16 cellular contexts compared by ENCODE assay signal in the genomic region with DNA sequence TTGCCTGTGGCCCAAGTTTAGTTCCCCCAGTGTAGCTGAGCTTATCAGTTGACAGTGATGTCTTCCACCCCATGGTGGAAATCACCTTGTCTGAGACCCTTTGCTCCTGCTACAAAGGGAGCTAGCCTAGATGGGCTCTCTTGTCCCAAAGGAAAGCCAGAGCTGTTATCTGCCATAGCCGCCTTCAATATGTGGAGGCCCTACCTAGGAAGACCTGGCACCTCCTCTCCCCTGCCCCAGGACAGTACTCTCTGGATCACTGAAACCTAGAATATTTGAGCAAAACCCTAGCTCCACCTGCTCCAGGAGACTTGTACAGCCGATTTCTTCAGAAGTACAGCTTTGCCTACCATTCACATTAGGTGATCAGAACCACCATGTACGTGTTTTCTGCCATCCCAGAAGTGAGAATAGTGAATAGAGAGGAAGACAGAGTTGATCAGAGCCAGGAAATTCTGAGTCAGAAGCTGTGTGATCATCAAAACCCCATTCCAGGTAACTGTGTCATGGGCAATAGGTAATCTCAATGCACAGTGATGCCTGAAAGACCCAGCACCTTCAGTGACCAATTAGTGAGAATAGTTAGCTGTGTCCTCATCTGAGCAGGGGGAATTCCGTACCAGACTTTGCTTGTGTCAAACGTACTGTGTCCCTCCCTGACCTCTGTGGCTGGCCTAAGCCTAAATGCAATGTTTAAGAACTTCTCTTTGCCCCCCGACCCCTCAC.
DNase-seq lines count a peak whose midpoint lies in the region; ATAC-seq, FAIRE-seq and TF ChIP-seq lines count a peak whose summit lies in the region.
"Had no signal": no experiment of that assay in that cellular context is flagged by ENCODE, and none has a peak within 500 bp of the region (broad histone marks: within the 10 kb centered on the region; RNA-seq: fewer than 3 reads in every experiment).

No MANE protein-coding gene starts in this region.

- H4K5ac ChIP-seq in mesendoderm (ENCODE audit: low read length): no peak overlapping the region

- H3K56ac ChIP-seq in mesendoderm (ENCODE audit: low read length): no peak overlapping the region

- H3K9ac ChIP-seq in mammary epithelial cell (ENCODE audit: insufficient read depth, low read length) (no peak overlapping the region), mesendoderm (ENCODE audit: low read length) (no peak overlapping the region)

- H2AFZ ChIP-seq in mammary epithelial cell (ENCODE audit: low read depth, low read length): no peak overlapping the region

- no peaks in the 10 kb centered on the region for H3K27me3 ChIP-seq in mammary epithelial cell (ENCODE audit: insufficient read depth, low read length)
- no peaks in the 10 kb centered on the region for H3K27me3 ChIP-seq in mesendoderm (ENCODE audit: insufficient read depth, low read length, poor library complexity)
- H3K27me3 ChIP-seq in CD4-positive, alpha-beta memory T cell (ENCODE audit: insufficient read depth, low read length): no peaks in the 10 kb centered on the region
- H3K27me3 ChIP-seq: dorsolateral prefrontal cortex had no signal

- peak overlapping the region; percentile 21 for H3K27ac ChIP-seq in mammary epithelial cell (ENCODE audit: insufficient read depth, low read depth, low read length)
- H3K27ac ChIP-seq in mesendoderm (ENCODE audit: low read depth, low read length): no peak overlapping the region
- no peak overlapping the region for H3K27ac ChIP-seq in CD4-positive, alpha-beta memory T cell (ENCODE audit: low read depth, low read length)

- no peaks in the 10 kb centered on the region for H3K9me3 Mint-ChIP-seq in CD4-positive, alpha-beta memory T cell
- H3K9me3 Mint-ChIP-seq: IgD-negative memory B cell, type B pancreatic cell, WTC11 had no signal

- no peak for FAIRE-seq in RCC 7860 (lab: Jason Lieb, UNC)

- H4K20me1 ChIP-seq in mammary epithelial cell (ENCODE audit: insufficient read depth, low read length): no peaks in the 10 kb centered on the region

- H3K9me3 ChIP-seq in mammary epithelial cell (replicated peaks; ENCODE audit: insufficient read depth, low read length): no peaks in the 10 kb centered on the region
- H3K9me3 ChIP-seq in CD4-positive, alpha-beta memory T cell (ENCODE audit: control insufficient read depth in 1 of 2, low read length in 2 of 2): no peaks in the 10 kb centered on the region
- H3K9me3 ChIP-seq: Caco-2 had no signal

- H3K18ac ChIP-seq in mesendoderm (ENCODE audit: low read length): no peak overlapping the region

- BruUV-seq in mammary epithelial cell (replicated peaks; lab: Mats Ljungman, UMichigan): TSS peak; percentile 71

- no peak for TF ChIP-seq POLR2A in GM18505 (IDR thresholded peaks at IDR 0.05; ENCODE audit: borderline replicate concordance, extremely low read depth, insufficient read depth, insufficient read length)

- in situ Hi-C loops in mammary epithelial cell (cut with MboI; ENCODE audit: low sequenced_read_pairs in 2 of 2): no loop called here

- peaks cover 31 to 35% of the 10 kb centered on the region in 2 donors for H3K36me3 Mint-ChIP-seq in CD4-positive, alpha-beta memory T cell
- H3K36me3 Mint-ChIP-seq: WTC11 had no signal

- TF ChIP-seq CTCF in mammary epithelial cell (conservative IDR thresholded peaks at IDR 0.05 in 1 of 2, IDR thresholded peaks at IDR 0.05 in 1 of 2; ENCODE audit: extremely low read depth in 1 of 2, insufficient read depth in 1 of 2, low read depth in 1 of 2, low read length in 2 of 2): no peak

- H4K8ac ChIP-seq in mesendoderm (ENCODE audit: low read depth, low read length): no peak overlapping the region

- H2BK5ac ChIP-seq in mesendoderm (ENCODE audit: low read length): no peak overlapping the region

- peaks cover 23% of the 10 kb centered on the region for H3K4me1 ChIP-seq in mammary epithelial cell (ENCODE audit: insufficient read depth, low read length)
- no peaks in the 10 kb centered on the region for H3K4me1 ChIP-seq in mesendoderm (ENCODE audit: control insufficient read depth, low read depth, low read length)
- H3K4me1 ChIP-seq in CD4-positive, alpha-beta memory T cell (ENCODE audit: insufficient read depth, low read length): peaks cover 8% of the 10 kb centered on the region

- DNase-seq in activated CD8-positive, alpha-beta memory T cell treated with anti-CD3 and anti-CD28 coated beads for 24 hours: peak; percentile 63
- DNase-seq in activated CD8-positive, alpha-beta memory T cell treated with anti-CD3 and anti-CD28 coated beads, Interleukin-2, amount 50 U/mL, for 4 hours: no peak
- peak; percentile 80 for DNase-seq in RCC 7860 (ENCODE audit: low spot score)
- peak; percentile 88 for DNase-seq in mammary epithelial cell
- peak in 2 of 3 donors; percentile 10 to 20 for DNase-seq in stimulated activated CD4-positive, alpha-beta T cell treated with anti-CD3 and anti-CD28 coated beads, TNF-alpha, amount 100 ng/mL, for 48 hours (ENCODE audit: low read depth in 3 of 3)
- no peak for DNase-seq in mesendoderm
- no peak for DNase-seq in CD4-positive, alpha-beta memory T cell
- DNase-seq: Caco-2, dorsolateral prefrontal cortex, NCI-H1105, NCI-H2227 treated with DMSO at 0.1 percent for 48 hours had no signal

- dilution Hi-C loops in mammary epithelial cell (cut with HindIII; ENCODE audit: low sequenced_read_pairs): no loop called here

- H3K4me2 ChIP-seq in mammary epithelial cell (ENCODE audit: insufficient read depth, low read depth, low read length) (no peak overlapping the region), mesendoderm (ENCODE audit: low read length) (no peak overlapping the region)

- H3K27ac Mint-ChIP-seq in CD4-positive, alpha-beta memory T cell: no peak overlapping the region
- H3K27ac Mint-ChIP-seq: IgD-negative memory B cell, type B pancreatic cell, WTC11 had no signal

- H3K27me3 Mint-ChIP-seq in CD4-positive, alpha-beta memory T cell: no peaks in the 10 kb centered on the region
- H3K27me3 Mint-ChIP-seq: IgD-negative memory B cell, type B pancreatic cell had no signal

- no peak overlapping the region for H3K4me3 ChIP-seq in mammary epithelial cell (replicated peaks in 1 of 3; ENCODE audit: insufficient read depth in 1 of 3, low read depth in 2 of 3, low read length in 3 of 3)
- H3K4me3 ChIP-seq in mesendoderm (ENCODE audit: low read length): no peak overlapping the region
- H3K4me3 ChIP-seq in CD4-positive, alpha-beta memory T cell (ENCODE audit: low read length in 2 of 2): no peak overlapping the region
- H3K4me3 ChIP-seq: dorsolateral prefrontal cortex had no signal

- ATAC-seq in GM18505 (IDR thresholded peaks at IDR 0.05; ENCODE audit: unreplicated experiment): no peak
- ATAC-seq: SK-N-SH treated with all-trans-retinoic acid at 6 μM for 48 hours, WTC11 had no signal

- H3K79me2 ChIP-seq in mammary epithelial cell (ENCODE audit: insufficient read depth, low read length): no peaks in the 10 kb centered on the region
- H3K79me2 ChIP-seq in mesendoderm (ENCODE audit: control insufficient read depth, insufficient read depth, low read length): no peaks in the 10 kb centered on the region

- no peak overlapping the region for H3K23ac ChIP-seq in mesendoderm (ENCODE audit: low read length)

- H3K4ac ChIP-seq in mesendoderm (ENCODE audit: low read depth, low read length): no peak overlapping the region

- no peak overlapping the region for H2AK5ac ChIP-seq in mesendoderm (ENCODE audit: low read length)

- H2BK120ac ChIP-seq in mesendoderm (ENCODE audit: low read depth, low read length): no peak overlapping the region

- intact Hi-C loops in mammary epithelial cell (cut with micrococcal nuclease): no loop called here
- intact Hi-C loops in CD4-positive, alpha-beta memory T cell (cut with micrococcal nuclease): no loop called here

- CTCF ChIA-PET in mammary epithelial cell (lab: Charles Lee; ENCODE audit: low non-redundant PET): no interaction called here
- CTCF ChIA-PET in CD4-positive, alpha-beta memory T cell (lab: Charles Lee; ENCODE audit: partially characterized antibody): interaction anchor here (0.8 to 1.3 kb wide), 2 partner anchors 10 to 86 kb away, joined by 3 read pairs; no protein-coding TSS in a partner anchor

- 86% methylated on average over 4 of the region's 6 CpGs for WGBS in mammary epithelial cell (ENCODE audit: low coverage, missing lambda C conversion rate)
- WGBS in mesendoderm (ENCODE audit: extremely low coverage, insufficient coverage, low lambda C conversion rate): no CpG with 5 or more reads among the region's 6 CpGs

- H3K79me1 ChIP-seq in mesendoderm (ENCODE audit: low read length): no peaks in the 10 kb centered on the region

- POLR2A ChIA-PET in CD4-positive, alpha-beta memory T cell (lab: Charles Lee; ENCODE audit: partially characterized antibody): no interaction called here

- peaks cover 11 to 27% (median 15%) of the 10 kb centered on the region in 4 donors for H3K4me1 Mint-ChIP-seq in CD4-positive, alpha-beta memory T cell
- H3K4me1 Mint-ChIP-seq: IgD-negative memory B cell had no signal

- H2BK15ac ChIP-seq in mesendoderm (replicated peaks; ENCODE audit: low read depth): no peak overlapping the region

- no peak overlapping the region for H3K4me3 Mint-ChIP-seq in CD4-positive, alpha-beta memory T cell
- H3K4me3 Mint-ChIP-seq: IgD-negative memory B cell, type B pancreatic cell, WTC11 had no signal

- no peaks in the 10 kb centered on the region for H3K36me3 ChIP-seq in mammary epithelial cell (ENCODE audit: insufficient read depth, low read length)
- no peaks in the 10 kb centered on the region for H3K36me3 ChIP-seq in mesendoderm (ENCODE audit: control insufficient read depth, insufficient read depth, low read length)
- H3K36me3 ChIP-seq in CD4-positive, alpha-beta memory T cell (ENCODE audit: insufficient read depth, low read length): peaks cover 11% of the 10 kb centered on the region

Comparison
In these comparisons a context has a peak if more than half of its experiments do, and no peak if none do; other contexts are left out.
1. DNase-seq: peak in activated CD8-positive, alpha-beta memory T cell treated with anti-CD3 and anti-CD28 coated beads for 24 hours (single experiment), RCC 7860 (single experiment), mammary epithelial cell (single experiment) and stimulated activated CD4-positive, alpha-beta T cell treated with anti-CD3 and anti-CD28 coated beads, TNF-alpha, amount 100 ng/mL, for 48 hours (2 of 3); none in activated CD8-positive, alpha-beta memory T cell treated with anti-CD3 and anti-CD28 coated beads, Interleukin-2, amount 50 U/mL, for 4 hours (single experiment), mesendoderm (single experiment) and CD4-positive, alpha-beta memory T cell (0 of 5).